Comparison of ENCODE assay signal across 16 cellular contexts in the genomic region with DNA sequence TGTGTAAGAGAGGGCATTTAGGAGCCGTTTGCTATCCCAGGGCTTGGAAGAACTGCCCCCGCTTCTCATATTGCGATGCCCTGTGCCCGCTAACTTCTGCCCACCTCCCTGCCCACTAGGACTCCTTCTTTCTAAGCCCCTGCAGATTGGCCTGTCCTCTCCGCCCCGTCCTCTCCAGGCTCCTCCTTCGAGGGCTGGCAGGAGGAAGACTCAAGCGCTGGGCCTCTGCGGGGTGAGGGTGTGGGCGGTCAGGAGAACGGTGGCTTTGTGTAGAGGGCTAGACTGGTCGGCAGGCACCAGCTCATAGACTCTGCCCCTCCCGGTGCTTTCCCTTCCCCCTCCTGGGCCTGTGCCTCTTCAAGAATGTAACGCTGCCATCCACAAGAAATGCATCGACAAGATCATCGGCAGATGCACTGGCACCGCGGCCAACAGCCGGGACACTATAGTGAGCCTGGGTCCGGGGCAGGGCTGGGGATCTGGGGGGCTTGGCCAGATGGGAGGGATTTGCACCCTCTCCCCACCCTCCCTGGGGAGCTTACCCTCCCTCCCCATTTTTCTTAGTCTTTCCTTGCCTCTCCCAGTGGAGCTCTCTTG. TPM values are rescaled to one million over a fixed set of nuclear protein-coding genes. Genes with fewer than 3 reads are reported as not detected.
DNase-seq lines count a peak whose midpoint lies in the region; ATAC-seq and TF ChIP-seq lines count a peak whose summit lies in the region.
"Had no signal": no experiment of that assay in that cellular context is flagged by ENCODE, and none has a peak within 500 bp of the region (broad histone marks: within the 10 kb centered on the region; RNA-seq: fewer than 3 reads in every experiment).

No MANE protein-coding gene starts in this region.

- H3K36me3 ChIP-seq in spleen, result peaks cover 0 to 100% (median 91%) of the 10 kb centered on the region in 6 donors

- 87 to 96% (median 91%) methylated on average over 20 of the region's 20 CpGs for WGBS in spleen, 5 donors

- intact Hi-C loops in spleen (cut with DNase I; ENCODE audit: low total_unique reads), result no loop called here

- no peak for TF ChIP-seq EP300 in Ishikawa (IDR thresholded peaks at IDR 0.05; ENCODE audit: borderline replicate concordance)

- no peak overlapping the region for H3K4me3 ChIP-seq in spleen
- H3K4me3 ChIP-seq: BLaER1 treated with 17β-estradiol and CSF1 and Interleukin-3, amounts not matched to agents 10 nM and 100 nM; GM12878; K562 had no signal

- DNase-seq in COLO829 (ENCODE audit: low spot score), result peak; percentile 94
- peak; percentile 52 for DNase-seq in iPS-NIHi11 (ENCODE audit: low spot score)
- DNase-seq in spleen, result peak; percentile 70
- DNase-seq in DMS53 treated with DMSO at 0.1 percent for 48 hours (lab: John Stamatoyannopoulos, UW; ENCODE audit: unreplicated experiment), result no peak
- no peak for DNase-seq in activated naive CD4-positive, alpha-beta T cell treated with Interleukin-2 at 50 U/mL for 16 hours
- DNase-seq: CD4-positive, CD25-positive, alpha-beta regulatory T cell; DMS153; DMS79 treated with DMSO at 0.1 percent for 48 hours; HCEC 1CT; HFFc6 had no signal

- no peaks in the 10 kb centered on the region for H3K9me3 ChIP-seq in spleen
- H3K9me3 ChIP-seq: BLaER1 treated with 17β-estradiol and CSF1 and Interleukin-3, amounts not matched to agents 10 nM and 100 nM had no signal

- no peaks in the 10 kb centered on the region for H3K27me3 ChIP-seq in spleen (replicated peaks in 1 of 7)
- H3K27me3 ChIP-seq: BLaER1 treated with 17β-estradiol and CSF1 and Interleukin-3, amounts not matched to agents 10 nM and 100 nM had no signal

- no peak for ATAC-seq in GM19467 (IDR thresholded peaks at IDR 0.05; ENCODE audit: unreplicated experiment)
- ATAC-seq: GM12878, K562 had no signal

- H3K4me1 ChIP-seq in spleen, result peaks cover 0 to 40% (median 32%) of the 10 kb centered on the region in 6 donors

- H3K27ac ChIP-seq in spleen, result no peak overlapping the region
- H3K27ac ChIP-seq: HL-60 had no signal

- no peak for TF ChIP-seq CTCF in spleen (IDR thresholded peaks at IDR 0.05 in 8 of 11, conservative IDR thresholded peaks at IDR 0.05 in 3 of 11)

- TF ChIP-seq RAD21 in Ishikawa (IDR thresholded peaks at IDR 0.05; ENCODE audit: low read depth), result no peak

- no peak for TF ChIP-seq POLR2A in spleen (IDR thresholded peaks at IDR 0.05)

TF ChIP-seq in Ishikawa, 13 proteins besides CTCF, POLR2A, EP300 and RAD21:
- TF ChIP-seq TAF1 (IDR thresholded peaks at IDR 0.05; ENCODE audit: low read depth), result no peak
- no peak for TF ChIP-seq USF1 (IDR thresholded peaks at IDR 0.05)
- TF ChIP-seq, protein P1, sequence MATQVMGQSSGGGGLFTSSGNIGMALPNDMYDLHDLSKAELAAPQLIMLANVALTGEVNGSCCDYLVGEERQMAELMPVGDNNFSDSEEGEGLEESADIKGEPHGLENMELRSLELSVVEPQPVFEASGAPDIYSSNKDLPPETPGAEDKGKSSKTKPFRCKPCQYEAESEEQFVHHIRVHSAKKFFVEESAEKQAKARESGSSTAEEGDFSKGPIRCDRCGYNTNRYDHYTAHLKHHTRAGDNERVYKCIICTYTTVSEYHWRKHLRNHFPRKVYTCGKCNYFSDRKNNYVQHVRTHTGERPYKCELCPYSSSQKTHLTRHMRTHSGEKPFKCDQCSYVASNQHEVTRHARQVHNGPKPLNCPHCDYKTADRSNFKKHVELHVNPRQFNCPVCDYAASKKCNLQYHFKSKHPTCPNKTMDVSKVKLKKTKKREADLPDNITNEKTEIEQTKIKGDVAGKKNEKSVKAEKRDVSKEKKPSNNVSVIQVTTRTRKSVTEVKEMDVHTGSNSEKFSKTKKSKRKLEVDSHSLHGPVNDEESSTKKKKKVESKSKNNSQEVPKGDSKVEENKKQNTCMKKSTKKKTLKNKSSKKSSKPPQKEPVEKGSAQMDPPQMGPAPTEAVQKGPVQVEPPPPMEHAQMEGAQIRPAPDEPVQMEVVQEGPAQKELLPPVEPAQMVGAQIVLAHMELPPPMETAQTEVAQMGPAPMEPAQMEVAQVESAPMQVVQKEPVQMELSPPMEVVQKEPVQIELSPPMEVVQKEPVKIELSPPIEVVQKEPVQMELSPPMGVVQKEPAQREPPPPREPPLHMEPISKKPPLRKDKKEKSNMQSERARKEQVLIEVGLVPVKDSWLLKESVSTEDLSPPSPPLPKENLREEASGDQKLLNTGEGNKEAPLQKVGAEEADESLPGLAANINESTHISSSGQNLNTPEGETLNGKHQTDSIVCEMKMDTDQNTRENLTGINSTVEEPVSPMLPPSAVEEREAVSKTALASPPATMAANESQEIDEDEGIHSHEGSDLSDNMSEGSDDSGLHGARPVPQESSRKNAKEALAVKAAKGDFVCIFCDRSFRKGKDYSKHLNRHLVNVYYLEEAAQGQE (IDR thresholded peaks at IDR 0.05; ENCODE audit: low read depth), result no peak
- TF ChIP-seq MAX (IDR thresholded peaks at IDR 0.05), result no peak
- no peak for TF ChIP-seq TEAD4 (IDR thresholded peaks at IDR 0.05)
- peak; percentile 75 for TF ChIP-seq EGR1 (IDR thresholded peaks at IDR 0.05)
- no peak for TF ChIP-seq NFIC (IDR thresholded peaks at IDR 0.05)

RNA-seq across cellular contexts. Expression of gene PRKCD, which starts 21.8 kb away (rescaled TPM):
- total RNA-seq in spleen, result 100 to 1,000 TPM in 1 of 7 donors, 10 to 100 TPM in 6; 42.7 to 100 (median 59.6) TPM
- 10 to 100 TPM; 22.2 to 50.0 (median 31.9) TPM for polyA plus RNA-seq in spleen

RNA-seq across cellular contexts. Expression of gene RFT1, which starts 52.6 kb away (rescaled TPM):
- 10 to 100 TPM; 12.1 to 25.6 (median 17.8) TPM for total RNA-seq in spleen
- polyA plus RNA-seq in spleen, result 1 to 10 TPM; 6.0 to 8.9 (median 8.1) TPM

Comparison
In these comparisons a context has a peak if more than half of its experiments do, and no peak if none do; other contexts are left out.
1. DNase-seq: peak in COLO829 (single experiment), iPS-NIHi11 (single experiment) and spleen (single experiment); none in DMS53 treated with DMSO at 0.1 percent for 48 hours (single experiment) and activated naive CD4-positive, alpha-beta T cell treated with Interleukin-2 at 50 U/mL for 16 hours (single experiment).